In genomic region chr4:173213296-173213695, GRCh38 we compare ENCODE assay signal across 23 cellular contexts. TPM values are rescaled to one million over a fixed set of nuclear protein-coding genes. Genes with fewer than 3 reads are reported as not detected.
DNase-seq lines count a peak whose midpoint lies in the region; ATAC-seq, FAIRE-seq and TF ChIP-seq lines count a peak whose summit lies in the region.
"Had no signal": no experiment of that assay in that cellular context is flagged by ENCODE, and none has a peak within 500 bp of the region (broad histone marks: within the 10 kb centered on the region; RNA-seq: fewer than 3 reads in every experiment).

No MANE protein-coding gene starts in this region.

- TF ChIP-seq CTCF in LNCaP clone FGC (IDR thresholded peaks at IDR 0.05; ENCODE audit: control insufficient read depth, extremely low read depth, insufficient read depth) (no peak), epithelial cell of esophagus (IDR thresholded peaks at IDR 0.05; ENCODE audit: insufficient read depth, low read depth, low read length, missing control alignments) (no peak), neural crest cell (conservative IDR thresholded peaks at IDR 0.05) (no peak), SK-N-SH (IDR thresholded peaks at IDR 0.05) (no peak)

- H3K9me3 ChIP-seq in SK-N-SH, result no peaks in the 10 kb centered on the region

- no peaks in the 10 kb centered on the region for H3K36me3 ChIP-seq in SK-N-SH (replicated peaks in 1 of 2; ENCODE audit: control insufficient read depth in 1 of 2, insufficient read depth in 2 of 2, low read length in 1 of 2)

- POLR2A ChIA-PET in SK-N-SH (lab: Yijun Ruan, JAX), result no interaction called here

- H3K27ac Mint-ChIP-seq in neural crest cell (ENCODE audit: unreplicated experiment), result peak overlapping the region; percentile 50
- H3K27ac Mint-ChIP-seq: CD4-positive, alpha-beta T cell had no signal

- no peak for ATAC-seq in GM21825 (IDR thresholded peaks at IDR 0.05; ENCODE audit: unreplicated experiment)
- no peak for ATAC-seq in GM19467 (IDR thresholded peaks at IDR 0.05; ENCODE audit: unreplicated experiment)
- ATAC-seq: HepG2, K562 had no signal

- peaks cover 3% of the 10 kb centered on the region for H3K4me1 Mint-ChIP-seq in neural crest cell

- H3K79me2 ChIP-seq in SK-N-SH (ENCODE audit: insufficient read depth), result peaks cover 21% of the 10 kb centered on the region

- no peaks in the 10 kb centered on the region for H3K9me3 Mint-ChIP-seq in neural crest cell
- H3K9me3 Mint-ChIP-seq: CD4-positive, alpha-beta T cell had no signal

- no peak overlapping the region for H3K9ac ChIP-seq in SK-N-SH
- H3K9ac ChIP-seq: BLaER1 had no signal

- peak; percentile 13 for FAIRE-seq in GM12891 (lab: Jason Lieb, UNC)
- FAIRE-seq: G401.6, GM18507, H54, HepG2, K562 had no signal

- TF ChIP-seq RAD21 in SK-N-SH (IDR thresholded peaks at IDR 0.05; ENCODE audit: low read length), result no peak

- no peaks in the 10 kb centered on the region for H3K27me3 Mint-ChIP-seq in neural crest cell (ENCODE audit: low read depth)
- H3K27me3 Mint-ChIP-seq: CD4-positive, alpha-beta T cell had no signal

- CTCF ChIA-PET in SK-N-SH (lab: Yijun Ruan, JAX), result no interaction called here

- no peaks in the 10 kb centered on the region for H3K27me3 ChIP-seq in SK-N-SH (ENCODE audit: insufficient read depth)
- H3K27me3 ChIP-seq: BLaER1 had no signal

- no peaks in the 10 kb centered on the region; the same call in 1 of the 2 replicates for H4K20me1 ChIP-seq in SK-N-SH (ENCODE audit: insufficient read depth)

- H3K36me3 Mint-ChIP-seq in neural crest cell (ENCODE audit: low read depth), result peaks cover 7% of the 10 kb centered on the region

- H3K4me2 ChIP-seq in SK-N-SH, result no peak overlapping the region
- H3K4me2 ChIP-seq: BLaER1 had no signal

- 89% methylated on average over 2 of the region's 2 CpGs for WGBS in SK-N-SH (ENCODE audit: low lambda C conversion rate)

- DNase-seq in GM12891 (ENCODE audit: insufficient read length, low spot score), result no peak
- DNase-seq in LNCaP clone FGC (ENCODE audit: low read depth), result peak; percentile 42
- peak; percentile 43 for DNase-seq in epithelial cell of esophagus (ENCODE audit: low read depth)
- DNase-seq in neural crest cell (ENCODE audit: low read depth, low spot score), result no peak
- DNase-seq in SKM-1 (lab: John Stamatoyannopoulos, UW; ENCODE audit: unreplicated experiment), result no peak
- DNase-seq in SK-N-SH, result no peak
- DNase-seq: CD4-positive, alpha-beta T cell; COR-L47; NCI-H1105 treated with DMSO at 0.1 percent for 48 hours; NCI-H2029 treated with DMSO at 0.1 percent for 48 hours; NCI-H345; NCI-H524; NCI-H82; SHP77 had no signal

- H3K4me3 ChIP-seq in LNCaP clone FGC (ENCODE audit: low read depth, low read length) (no peak overlapping the region), epithelial cell of esophagus (ENCODE audit: low read length) (no peak overlapping the region), SK-N-SH (ENCODE audit: low read depth in 2 of 2, low read length in 1 of 2) (no peak overlapping the region)
- H3K4me3 ChIP-seq: BLaER1, K562 had no signal

- H3F3A ChIP-seq in SK-N-SH (replicated peaks; ENCODE audit: insufficient read depth), result peaks cover 39% of the 10 kb centered on the region

- no peak overlapping the region for H3K27ac ChIP-seq in SK-N-SH (ENCODE audit: low read depth in 2 of 2, low read length in 1 of 2)
- H3K27ac ChIP-seq: BLaER1, HL-60 had no signal

- no peak overlapping the region for H3K4me3 Mint-ChIP-seq in neural crest cell
- H3K4me3 Mint-ChIP-seq: CD4-positive, alpha-beta T cell had no signal

- H3K4me1 ChIP-seq in SK-N-SH (ENCODE audit: control insufficient read depth in 1 of 2, insufficient read depth in 2 of 2, low read depth in 1 of 2, low read length in 1 of 2), result peaks cover 5 to 58% of the 10 kb centered on the region in 2 experiments; a peak in 3 of 4 replicates

- no peaks in the 10 kb centered on the region for H3K9me2 ChIP-seq in SK-N-SH

- no peak overlapping the region for H2AFZ ChIP-seq in SK-N-SH (ENCODE audit: low read depth)

- TF ChIP-seq EP300 in SK-N-SH (IDR thresholded peaks at IDR 0.05; ENCODE audit: borderline replicate concordance in 1 of 2, low read depth in 1 of 2, low read length in 1 of 2), result no peak

- no peak for TF ChIP-seq POLR2A in GM12891 (IDR thresholded peaks at IDR 0.05; ENCODE audit: low read depth, low read length)

TF ChIP-seq in GM12891, 5 proteins besides CTCF, POLR2A, EP300 and RAD21:
- no peak for TF ChIP-seq POU2F2 (IDR thresholded peaks at IDR 0.05; ENCODE audit: low read depth, low read length)
- TF ChIP-seq SPI1 (IDR thresholded peaks at IDR 0.05; ENCODE audit: low read depth, low read length), result no peak
- TF ChIP-seq POLR2AphosphoS5 (IDR thresholded peaks at IDR 0.05; ENCODE audit: low read depth, low read length), result no peak
- TF ChIP-seq PAX5 (IDR thresholded peaks at IDR 0.05; ENCODE audit: insufficient read depth, low read length, severe bottlenecking), result no peak
- no peak for TF ChIP-seq TAF1 (IDR thresholded peaks at IDR 0.05; ENCODE audit: low read depth, low read length)
TF ChIP-seq in GM12891: peak in this region for 0.

TF ChIP-seq in SK-N-SH, 30 proteins besides CTCF, POLR2A, EP300 and RAD21:
- TF ChIP-seq, protein P1, sequence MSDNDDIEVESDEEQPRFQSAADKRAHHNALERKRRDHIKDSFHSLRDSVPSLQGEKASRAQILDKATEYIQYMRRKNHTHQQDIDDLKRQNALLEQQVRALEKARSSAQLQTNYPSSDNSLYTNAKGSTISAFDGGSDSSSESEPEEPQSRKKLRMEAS (IDR thresholded peaks at IDR 0.05; ENCODE audit: low read depth), result no peak
- no peak for TF ChIP-seq SMC3 (IDR thresholded peaks at IDR 0.05; ENCODE audit: low read depth, low read length)
- no peak for TF ChIP-seq FOSL2 (IDR thresholded peaks at IDR 0.05; ENCODE audit: borderline replicate concordance, low read depth)
- TF ChIP-seq MEF2A (IDR thresholded peaks at IDR 0.05; ENCODE audit: borderline replicate concordance, low read depth), result no peak
- TF ChIP-seq, protein P2, sequence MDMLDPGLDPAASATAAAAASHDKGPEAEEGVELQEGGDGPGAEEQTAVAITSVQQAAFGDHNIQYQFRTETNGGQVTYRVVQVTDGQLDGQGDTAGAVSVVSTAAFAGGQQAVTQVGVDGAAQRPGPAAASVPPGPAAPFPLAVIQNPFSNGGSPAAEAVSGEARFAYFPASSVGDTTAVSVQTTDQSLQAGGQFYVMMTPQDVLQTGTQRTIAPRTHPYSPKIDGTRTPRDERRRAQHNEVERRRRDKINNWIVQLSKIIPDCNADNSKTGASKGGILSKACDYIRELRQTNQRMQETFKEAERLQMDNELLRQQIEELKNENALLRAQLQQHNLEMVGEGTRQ (IDR thresholded peaks at IDR 0.05; ENCODE audit: borderline replicate concordance, low read depth, low read length), result no peak
- no peak for TF ChIP-seq TCF12 (IDR thresholded peaks at IDR 0.05)
- TF ChIP-seq JUND (IDR thresholded peaks at IDR 0.05), result no peak
- no peak for TF ChIP-seq YY1 (IDR thresholded peaks at IDR 0.05; ENCODE audit: low read depth)
- TF ChIP-seq TAF1 (IDR thresholded peaks at IDR 0.05; ENCODE audit: borderline replicate concordance, low read depth, low read length), result no peak
- no peak for TF ChIP-seq POLR2AphosphoS5 (IDR thresholded peaks at IDR 0.05; ENCODE audit: low read depth, low read length)
- TF ChIP-seq ELF1 (IDR thresholded peaks at IDR 0.05), result no peak
- no peak for TF ChIP-seq NRF1 (IDR thresholded peaks at IDR 0.05; ENCODE audit: low read depth, low read length)
- no peak for TF ChIP-seq NFIC (IDR thresholded peaks at IDR 0.05; ENCODE audit: borderline replicate concordance)
- TF ChIP-seq EZH2phosphoT487 (IDR thresholded peaks at IDR 0.05; ENCODE audit: borderline replicate concordance, low read depth), result no peak

RNA-seq across cellular contexts. Expression of gene GALNT7, which starts 44.7 kb away (rescaled TPM):
- polyA plus RNA-seq in GM12891 (2012; ENCODE audit: low read depth, missing spikeins), result 16.5 TPM
- 34.5 and 36.2 TPM in 2 replicates for total RNA-seq in neural crest cell
- polyA plus RNA-seq in SK-N-SH (2012; rRNA removed), result 14.8 and 20.0 TPM in 2 replicates
- polyA plus RNA-seq in SK-N-SH (2012; cell fraction: cytosol; rRNA removed), result 22.1 and 24.6 TPM in 2 replicates
- 9.7 and 28.0 TPM in 2 replicates for polyA plus RNA-seq in SK-N-SH (2012; cell fraction: nucleus; rRNA removed)

Comparison
In these comparisons a context has a peak if more than half of its experiments do, and no peak if none do; other contexts are left out.
1. DNase-seq: peak in LNCaP clone FGC (single experiment) and epithelial cell of esophagus (single experiment); none in GM12891 (single experiment), neural crest cell (single experiment), SKM-1 (single experiment) and SK-N-SH (single experiment).